ENCODE assay signal across 8 cellular contexts in the genomic region with DNA sequence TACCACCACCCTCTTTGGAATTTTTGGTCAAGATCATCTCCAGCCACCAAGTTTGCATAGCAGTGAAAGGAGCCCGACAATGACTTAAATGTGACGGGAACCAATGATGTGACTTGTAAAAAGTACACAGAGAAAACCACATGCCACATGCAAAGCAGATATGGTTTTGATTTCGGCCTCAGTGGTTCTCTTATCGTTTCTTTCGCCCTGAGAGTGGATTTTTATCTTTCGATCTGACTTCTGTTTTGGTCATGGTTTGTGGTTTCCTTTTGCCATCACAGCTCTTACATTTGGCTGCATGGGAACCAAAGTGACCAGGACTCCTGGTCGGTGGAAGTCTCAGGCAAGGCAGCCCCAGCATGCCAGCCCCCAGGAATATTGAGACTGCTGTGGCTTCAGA. TPM values are rescaled to one million over a fixed set of nuclear protein-coding genes. Genes with fewer than 3 reads are reported as not detected.
A peak's percentile ranks its signal among the peaks of the same experiment; 100 is the strongest.
DNase-seq lines count a peak whose midpoint lies in the region; ATAC-seq and TF ChIP-seq lines count a peak whose summit lies in the region.

No MANE protein-coding gene starts in this region.

- H3K4me3 Mint-ChIP-seq in HFFc6 = no peak overlapping the region
- H3K4me3 Mint-ChIP-seq in nephron progenitor cell = no peak overlapping the region

- no peaks in the 10 kb centered on the region for H3K36me3 ChIP-seq in ascending aorta

- DNase-seq in HFFc6 (peak; percentile 6), NCI-H526 (lab: John Stamatoyannopoulos, UW) (peak; percentile 59 to 79), nephron progenitor cell (no peak), NCI-H146 (lab: John Stamatoyannopoulos, UW) (no peak), ascending aorta (ENCODE audit: low spot score in 2 of 2) (no peak), NCI-H345 treated with DMSO at 0.1 percent for 48 hours (lab: John Stamatoyannopoulos, UW; ENCODE audit: unreplicated experiment) (no peak), GM03348 (ENCODE audit: low spot score) (no peak)

- H3K36me3 Mint-ChIP-seq in HFFc6 (ENCODE audit: low read depth) = peaks cover 5% of the 10 kb centered on the region; the same call in 1 of the 2 replicates
- H3K36me3 Mint-ChIP-seq in nephron progenitor cell (ENCODE audit: low read depth) = peaks cover 16% of the 10 kb centered on the region

- TF ChIP-seq CTCF in HFFc6 (IDR thresholded peaks at IDR 0.05) = no peak
- no peak for TF ChIP-seq CTCF in nephron progenitor cell (IDR thresholded peaks at IDR 0.05)
- TF ChIP-seq CTCF in ascending aorta (IDR thresholded peaks at IDR 0.05) = no peak

- intact Hi-C loops in ascending aorta (cut with DNase I) = no loop called here

- H3K27me3 ChIP-seq in ascending aorta = no peaks in the 10 kb centered on the region

- H3K4me1 ChIP-seq in ascending aorta = peaks cover 9 to 20% of the 10 kb centered on the region in 2 donors

- H3K4me1 Mint-ChIP-seq in HFFc6 (ENCODE audit: low read depth) = peaks cover 34% of the 10 kb centered on the region
- peaks cover 70% of the 10 kb centered on the region for H3K4me1 Mint-ChIP-seq in nephron progenitor cell

- H3K4me3 ChIP-seq in ascending aorta = no peak overlapping the region

- no peaks in the 10 kb centered on the region for H3K9me3 Mint-ChIP-seq in HFFc6
- H3K9me3 Mint-ChIP-seq in nephron progenitor cell = no peaks in the 10 kb centered on the region

- ATAC-seq in GM18867 (IDR thresholded peaks at IDR 0.05; ENCODE audit: unreplicated experiment) = peak; percentile 96

- H3K27ac Mint-ChIP-seq in HFFc6 (no peak overlapping the region), nephron progenitor cell (peak overlapping the region; percentile 51)

- H3K27me3 Mint-ChIP-seq in HFFc6 (ENCODE audit: insufficient read depth) (peaks cover 1% of the 10 kb centered on the region; the same call in 1 of the 2 replicates), nephron progenitor cell (ENCODE audit: low read depth, poor library complexity) (peaks cover 5% of the 10 kb centered on the region)

- no peaks in the 10 kb centered on the region for H3K9me3 ChIP-seq in ascending aorta

- no peak overlapping the region for H3K27ac ChIP-seq in ascending aorta

RNA-seq across cellular contexts. Expression of a gene that starts 31.5 kb away (rescaled TPM):
- 10 to 100 TPM; 14.6 to 18.1 (median 16.2) TPM for total RNA-seq in HFFc6 (2021; fragmentation: NEBNext Ultra II Directional; extraction: Animal tissue kit (Norgen Biotek cat#: 25700))
- total RNA-seq in ascending aorta = 8.2 TPM

Comparison
In these comparisons a context has a peak if more than half of its experiments do, and no peak if none do; other contexts are left out.
1. DNase-seq: peak in HFFc6 (single experiment) and NCI-H526 (2 of 2); none in nephron progenitor cell (single experiment), NCI-H146 (single experiment), ascending aorta (0 of 2), NCI-H345 treated with DMSO at 0.1 percent for 48 hours (single experiment) and GM03348 (single experiment).